ENCODE assay signal across 8 cellular contexts in the genomic region with DNA sequence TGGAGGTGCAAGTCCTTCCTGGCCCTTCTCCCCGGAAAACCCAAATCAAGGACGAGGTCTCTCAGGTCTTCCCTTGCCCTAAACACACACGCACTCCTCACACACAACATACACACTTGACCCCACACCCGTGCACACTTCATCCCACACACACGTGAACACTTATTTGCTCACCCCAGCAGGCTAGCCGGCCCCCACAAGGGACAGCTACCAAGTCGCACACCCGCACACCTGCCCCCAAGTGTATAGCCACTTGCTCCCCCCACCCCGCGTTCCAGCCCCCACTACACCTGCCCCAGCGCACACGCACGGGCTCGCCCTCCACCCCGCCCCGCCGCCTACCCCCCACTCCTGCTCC. TPM values are rescaled to one million over a fixed set of nuclear protein-coding genes. Genes with fewer than 3 reads are reported as not detected.
DNase-seq lines count a peak whose midpoint lies in the region; ATAC-seq, FAIRE-seq and TF ChIP-seq lines count a peak whose summit lies in the region.

No MANE protein-coding gene starts in this region.

- FAIRE-seq in GM12891 (lab: Jason Lieb, UNC) = peak; percentile 54

- ATAC-seq in HG03103 (IDR thresholded peaks at IDR 0.05; ENCODE audit: low read depth, unreplicated experiment) (peak; percentile 6), heart left ventricle (peak in 3 of 4 donors; percentile 13 to 38 (median 34)), sciatic nerve (peak; percentile 33), GM21447 (IDR thresholded peaks at IDR 0.05; ENCODE audit: unreplicated experiment) (no peak), GM18868 (IDR thresholded peaks at IDR 0.05; ENCODE audit: unreplicated experiment) (no peak)

- peak overlapping the region in 11 of 12 donors; percentile 35 to 93 (median 65) for H3K4me3 ChIP-seq in heart left ventricle

- peaks cover 0 to 38% (median 13%) of the 10 kb centered on the region in 12 donors for H3K4me1 ChIP-seq in heart left ventricle

- no peaks in the 10 kb centered on the region for H3K27me3 ChIP-seq in heart left ventricle

- intact Hi-C loops in heart left ventricle (cut with DNase I) (no loop called here), sciatic nerve (cut with DNase I) (no loop called here)

- DNase-seq in GM12891 (ENCODE audit: insufficient read length, low spot score) = no peak
- peak; percentile 72 for DNase-seq in activated CD8-positive, alpha-beta memory T cell treated with anti-CD3 and anti-CD28 coated beads, Interleukin-2, amount 50 U/mL, for 48 hours
- DNase-seq in heart left ventricle = peak in 1 of 5 donors; percentile 26
- peak; percentile 62 for DNase-seq in sciatic nerve (ENCODE audit: low spot score)
- DNase-seq in SKM-1 (lab: John Stamatoyannopoulos, UW; ENCODE audit: unreplicated experiment) = no peak

- WGBS in heart left ventricle, 4 donors = 1% methylated on average over 10 to 17 of the region's 17 CpGs

- no peak for TF ChIP-seq CTCF in heart left ventricle (IDR thresholded peaks at IDR 0.05)

- TF ChIP-seq POLR2A in GM12891 (IDR thresholded peaks at IDR 0.05; ENCODE audit: low read depth, low read length) = no peak
- TF ChIP-seq POLR2A in heart left ventricle (IDR thresholded peaks at IDR 0.05) = no peak

- H3K27ac ChIP-seq in heart left ventricle = peak overlapping the region in 11 of 12 donors; percentile 39 to 81 (median 68)

- peaks cover 0 to 9% (median 0%) of the 10 kb centered on the region in 9 donors for H3K36me3 ChIP-seq in heart left ventricle

- no peaks in the 10 kb centered on the region for H3K9me3 ChIP-seq in heart left ventricle

TF ChIP-seq in GM12891, 5 proteins besides CTCF, POLR2A, EP300 and RAD21:
- no peak for TF ChIP-seq POLR2AphosphoS5 (IDR thresholded peaks at IDR 0.05; ENCODE audit: low read depth, low read length)
- TF ChIP-seq SPI1 (IDR thresholded peaks at IDR 0.05; ENCODE audit: low read depth, low read length) = no peak
- no peak for TF ChIP-seq POU2F2 (IDR thresholded peaks at IDR 0.05; ENCODE audit: low read depth, low read length)
- TF ChIP-seq TAF1 (IDR thresholded peaks at IDR 0.05; ENCODE audit: low read depth, low read length) = no peak
- no peak for TF ChIP-seq PAX5 (IDR thresholded peaks at IDR 0.05; ENCODE audit: insufficient read depth, low read length, severe bottlenecking)
TF ChIP-seq in GM12891: peak in this region for 0.

RNA-seq across cellular contexts. Expression of a gene that starts 0.4 kb away (rescaled TPM):
- 15.1 TPM for polyA plus RNA-seq in GM12891 (2012; ENCODE audit: low read depth, missing spikeins)
- total RNA-seq in heart left ventricle = 10 to 100 TPM in 7 of 9 donors, 1 to 10 TPM in 2; 7.6 to 20.0 (median 13.1) TPM
- polyA plus RNA-seq in heart left ventricle = 1 to 10 TPM; 1.8 to 8.2 TPM
- 20.6 TPM for total RNA-seq in sciatic nerve

RNA-seq across cellular contexts. Expression of a gene that starts 8.2 kb away (rescaled TPM):
- polyA plus RNA-seq in GM12891 (2012; ENCODE audit: low read depth, missing spikeins) = 12.3 TPM
- total RNA-seq in heart left ventricle (10 to 100 TPM; 12.1 to 21.7 (median 15.6) TPM), sciatic nerve (30.6 TPM)
- 10 to 100 TPM; 14.5 to 15.7 TPM for polyA plus RNA-seq in heart left ventricle

Comparison
In these comparisons a context has a peak if more than half of its experiments do, and no peak if none do; other contexts are left out.
1. DNase-seq: peak in activated CD8-positive, alpha-beta memory T cell treated with anti-CD3 and anti-CD28 coated beads, Interleukin-2, amount 50 U/mL, for 48 hours (single experiment) and sciatic nerve (single experiment); none in GM12891 (single experiment) and SKM-1 (single experiment).
2. ATAC-seq: peak in HG03103 (single experiment), heart left ventricle (3 of 4) and sciatic nerve (single experiment); none in GM21447 (single experiment) and GM18868 (single experiment).